8 cellular contexts compared by ENCODE assay signal in genomic region chr6:24431045-24431451, GRCh38. TPM values are rescaled to one million over a fixed set of nuclear protein-coding genes. Genes with fewer than 3 reads are reported as not detected.
A peak's percentile ranks its signal among the peaks of the same experiment; 100 is the strongest.
DNase-seq lines count a peak whose midpoint lies in the region; ATAC-seq, FAIRE-seq and TF ChIP-seq lines count a peak whose summit lies in the region.

No MANE protein-coding gene starts in this region.

- H3K9me1 ChIP-seq in IMR-90 (ENCODE audit: insufficient read depth, low read length) (peaks cover 4% of the 10 kb centered on the region), endothelial cell of umbilical vein (replicated peaks; ENCODE audit: control insufficient read depth, extremely low read depth, insufficient read depth, low read length) (no peaks in the 10 kb centered on the region)

- TF ChIP-seq POLR2A in IMR-90 (IDR thresholded peaks at IDR 0.05; ENCODE audit: low read depth, low read length) (no peak), endothelial cell of umbilical vein (IDR thresholded peaks at IDR 0.05; ENCODE audit: low read depth, low read length) (no peak)

- no peaks in the 10 kb centered on the region for H3K79me1 ChIP-seq in IMR-90 (ENCODE audit: low read depth in 1 of 2, low read length in 2 of 2)

- H2BK15ac ChIP-seq in IMR-90 (ENCODE audit: low read depth, low read length): no peak overlapping the region

- H4K5ac ChIP-seq in IMR-90 (ENCODE audit: low read depth, low read length): no peak overlapping the region

- no CpG with 5 or more reads among the region's 1 CpG for WGBS in IMR-90 (ENCODE audit: extremely low coverage in 2 of 2, insufficient read length in 1 of 2), 2 experiments

- H2AK9ac ChIP-seq in IMR-90 (replicated peaks; ENCODE audit: low read depth, low read length, poor library complexity): no peak overlapping the region

- dilution Hi-C loops in IMR-90 (cut with HindIII; ENCODE audit: low sequenced_read_pairs, unreplicated experiment): no loop called here
- dilution Hi-C loops in endothelial cell of umbilical vein (cut with MboI; ENCODE audit: extremely low pct_ligation_motif_present, low sequenced_read_pairs): no loop called here

- H3K27ac ChIP-seq in IMR-90 (ENCODE audit: insufficient read depth, low read length): no peak overlapping the region
- H3K27ac ChIP-seq in endothelial cell of umbilical vein (ENCODE audit: insufficient read depth, low read depth, low read length): no peak overlapping the region

- H2AFZ ChIP-seq in IMR-90 (replicated peaks; ENCODE audit: low read length, poor library complexity): no peak overlapping the region
- H2AFZ ChIP-seq in endothelial cell of umbilical vein (ENCODE audit: low read depth, low read length): no peak overlapping the region

- BruUV-seq in IMR-90 (replicated peaks; lab: Mats Ljungman, UMichigan) (no TSS peak), endothelial cell of umbilical vein (replicated peaks; lab: Mats Ljungman, UMichigan) (no TSS peak)

- H3K18ac ChIP-seq in IMR-90 (ENCODE audit: low read depth, low read length): no peak overlapping the region

- H4K20me1 ChIP-seq in IMR-90 (ENCODE audit: insufficient read depth, low read length) (no peaks in the 10 kb centered on the region), endothelial cell of umbilical vein (replicated peaks; ENCODE audit: control insufficient read depth, extremely low read depth, insufficient read depth, low read length) (no peaks in the 10 kb centered on the region)

- peak; percentile 54 for TF ChIP-seq RAD21 in IMR-90 (IDR thresholded peaks at IDR 0.05; ENCODE audit: low read length)

- H3K36me3 Mint-ChIP-seq in activated naive CD8-positive, alpha-beta T cell treated with anti-CD3 and anti-CD28 coated beads, Interleukin-2, amount 50 U/mL, for 24 hours (ENCODE audit: low read depth): peaks cover 2% of the 10 kb centered on the region
- H3K36me3 Mint-ChIP-seq in activated naive CD8-positive, alpha-beta T cell treated with anti-CD3 and anti-CD28 coated beads for 36 hours: peaks cover 5% of the 10 kb centered on the region
- H3K36me3 Mint-ChIP-seq in natural killer cell: peaks cover 7% of the 10 kb centered on the region

- H3K4me2 ChIP-seq in IMR-90 (ENCODE audit: low read depth, low read length): no peak overlapping the region
- no peak overlapping the region for H3K4me2 ChIP-seq in endothelial cell of umbilical vein (ENCODE audit: insufficient read depth, low read length)

- H3K56ac ChIP-seq in IMR-90 (ENCODE audit: extremely low read depth, insufficient read depth, low read length): no peak overlapping the region

- intact Hi-C loops in IMR-90 (cut with micrococcal nuclease) (loop anchor here (1.0 kb wide), 2 partner anchors 90 to 264 kb away; no protein-coding TSS in a partner anchor), endothelial cell of umbilical vein (cut with micrococcal nuclease) (loop anchor here (1.0 to 5.0 kb wide), 4 partner anchors 90 to 336 kb away; no protein-coding TSS in a partner anchor), natural killer cell (cut with micrococcal nuclease) (no loop called here)

- H2BK20ac ChIP-seq in IMR-90 (ENCODE audit: low read depth, low read length): no peak overlapping the region

- H3K9me3 Mint-ChIP-seq in activated naive CD8-positive, alpha-beta T cell treated with anti-CD3 and anti-CD28 coated beads, Interleukin-2, amount 50 U/mL, for 24 hours: no peaks in the 10 kb centered on the region
- no peaks in the 10 kb centered on the region for H3K9me3 Mint-ChIP-seq in activated naive CD8-positive, alpha-beta T cell treated with anti-CD3 and anti-CD28 coated beads for 36 hours
- H3K9me3 Mint-ChIP-seq in natural killer cell: no peaks in the 10 kb centered on the region

- no peaks in the 10 kb centered on the region for H3K36me3 ChIP-seq in IMR-90 (ENCODE audit: control insufficient read depth, insufficient read depth, low read length)
- no peaks in the 10 kb centered on the region for H3K36me3 ChIP-seq in endothelial cell of umbilical vein (ENCODE audit: control insufficient read depth in 2 of 2, extremely low read depth in 1 of 2, insufficient read depth in 2 of 2, low read length in 2 of 2)

- no peak overlapping the region for H4K8ac ChIP-seq in IMR-90 (ENCODE audit: low read depth in 2 of 2, low read length in 2 of 2)

- no peaks in the 10 kb centered on the region for H3K79me2 ChIP-seq in endothelial cell of umbilical vein (ENCODE audit: control insufficient read depth, insufficient read depth, low read length)

- DNase-seq in activated naive CD8-positive, alpha-beta T cell treated with anti-CD3 and anti-CD28 coated beads, Interleukin-2, amount 50 U/mL, for 24 hours: peak; percentile 5
- no peak for DNase-seq in activated naive CD8-positive, alpha-beta T cell treated with anti-CD3 and anti-CD28 coated beads for 36 hours
- DNase-seq in IMR-90 (peak; percentile 54), RKO (ENCODE audit: low spot score) (peak; percentile 66), endothelial cell of umbilical vein (ENCODE audit: low read depth, low spot score) (peak; percentile 55), natural killer cell (no peak)

- H3K9me3 ChIP-seq in IMR-90 (ENCODE audit: control insufficient read depth, insufficient read depth, low read length) (no peaks in the 10 kb centered on the region), endothelial cell of umbilical vein (replicated peaks; ENCODE audit: control insufficient read depth, insufficient read depth, low read length) (no peaks in the 10 kb centered on the region)

- CTCF ChIA-PET in IMR-90 (lab: Yijun Ruan, JAX): interaction anchor here (0.8 to 1.7 kb wide), 4 partner anchors 8 to 90 kb away, joined by 3 to 7 read pairs (median 4); no protein-coding TSS in a partner anchor
- CTCF ChIA-PET in endothelial cell of umbilical vein (lab: Charles Lee): interaction anchor here (0.7 to 1.7 kb wide), 9 partner anchors 9 to 587 kb away, joined by 3 to 10 read pairs (median 3); no protein-coding TSS in a partner anchor

- no peak overlapping the region for H3K4ac ChIP-seq in IMR-90 (ENCODE audit: low read depth, low read length)

- H2BK120ac ChIP-seq in IMR-90 (ENCODE audit: low read depth, low read length): no peak overlapping the region

- ATAC-seq in activated naive CD8-positive, alpha-beta T cell treated with anti-CD3 and anti-CD28 coated beads, Interleukin-2, amount 50 U/mL, for 24 hours: no peak
- ATAC-seq in IMR-90 (ENCODE audit: low read depth): peak; percentile 67
- peak; percentile 44 to 70 (median 60) for ATAC-seq in natural killer cell
- ATAC-seq in HG02870 (IDR thresholded peaks at IDR 0.05; ENCODE audit: unreplicated experiment): no peak
- ATAC-seq in HG02970 (IDR thresholded peaks at IDR 0.05; ENCODE audit: low FRiP score, unreplicated experiment): no peak

- H3K9ac ChIP-seq in IMR-90 (ENCODE audit: low read depth, low read length) (no peak overlapping the region), endothelial cell of umbilical vein (replicated peaks; ENCODE audit: extremely low read depth, insufficient read depth, low read length) (no peak overlapping the region)

- H3K4me3 ChIP-seq in IMR-90 (ENCODE audit: insufficient read depth, low read depth, low read length): no peak overlapping the region
- H3K4me3 ChIP-seq in endothelial cell of umbilical vein (replicated peaks in 1 of 3; ENCODE audit: insufficient read depth in 1 of 3, low read depth in 1 of 3, low read length in 3 of 3): no peak overlapping the region

- in situ Hi-C loops in IMR-90 (cut with MboI; ENCODE audit: low sequenced_read_pairs): loop anchor here (10.0 kb wide), 1 partner anchor 264 kb away; no protein-coding TSS in a partner anchor

- no peaks in the 10 kb centered on the region for H3K27me3 Mint-ChIP-seq in activated naive CD8-positive, alpha-beta T cell treated with anti-CD3 and anti-CD28 coated beads, Interleukin-2, amount 50 U/mL, for 24 hours
- H3K27me3 Mint-ChIP-seq in activated naive CD8-positive, alpha-beta T cell treated with anti-CD3 and anti-CD28 coated beads for 36 hours: no peaks in the 10 kb centered on the region
- no peaks in the 10 kb centered on the region for H3K27me3 Mint-ChIP-seq in natural killer cell (ENCODE audit: low read depth in 2 of 2)

- peaks cover 3% of the 10 kb centered on the region; the same call in 1 of the 2 replicates for H3K4me1 ChIP-seq in IMR-90 (ENCODE audit: control insufficient read depth, insufficient read depth, low read length)
- H3K4me1 ChIP-seq in endothelial cell of umbilical vein (ENCODE audit: control insufficient read depth, extremely low read depth, insufficient read depth, low read length): no peaks in the 10 kb centered on the region

- POLR2A ChIA-PET in IMR-90 (lab: Charles Lee; ENCODE audit: unreplicated experiment) (no interaction called here), endothelial cell of umbilical vein (lab: Charles Lee) (no interaction called here)

- H2AK5ac ChIP-seq in IMR-90 (ENCODE audit: low read depth, low read length): no peak overlapping the region

- H3K27ac Mint-ChIP-seq in activated naive CD8-positive, alpha-beta T cell treated with anti-CD3 and anti-CD28 coated beads, Interleukin-2, amount 50 U/mL, for 24 hours: no peak overlapping the region
- no peak overlapping the region for H3K27ac Mint-ChIP-seq in activated naive CD8-positive, alpha-beta T cell treated with anti-CD3 and anti-CD28 coated beads for 36 hours
- H3K27ac Mint-ChIP-seq in natural killer cell: no peak overlapping the region

- no peak overlapping the region for H4K91ac ChIP-seq in IMR-90 (ENCODE audit: insufficient read depth, low read depth, low read length)

- TF ChIP-seq CTCF in IMR-90 (conservative IDR thresholded peaks at IDR 0.05; ENCODE audit: low read depth, low read length) (peak; percentile 63), endothelial cell of umbilical vein (IDR thresholded peaks at IDR 0.05; ENCODE audit: extremely low read depth in 1 of 2, insufficient read depth in 1 of 2, low read depth in 1 of 2, low read length in 2 of 2) (peak; percentile 50 to 60), natural killer cell (IDR thresholded peaks at IDR 0.05) (peak; percentile 76)

- H3K27me3 ChIP-seq in IMR-90 (ENCODE audit: control insufficient read depth, insufficient read depth, low read length): no peaks in the 10 kb centered on the region
- H3K27me3 ChIP-seq in endothelial cell of umbilical vein (ENCODE audit: control insufficient read depth in 2 of 2, insufficient read depth in 2 of 2, low read length in 2 of 2): no peaks in the 10 kb centered on the region

- no peak overlapping the region for H3K4me3 Mint-ChIP-seq in activated naive CD8-positive, alpha-beta T cell treated with anti-CD3 and anti-CD28 coated beads, Interleukin-2, amount 50 U/mL, for 24 hours
- no peak overlapping the region for H3K4me3 Mint-ChIP-seq in activated naive CD8-positive, alpha-beta T cell treated with anti-CD3 and anti-CD28 coated beads for 36 hours
- H3K4me3 Mint-ChIP-seq in natural killer cell: no peak overlapping the region

- peak; percentile 71 for FAIRE-seq in endothelial cell of umbilical vein (lab: Jason Lieb, UNC)

- no peak overlapping the region for H3K14ac ChIP-seq in IMR-90 (replicated peaks; ENCODE audit: low read depth, low read length)

- H3K4me1 Mint-ChIP-seq in activated naive CD8-positive, alpha-beta T cell treated with anti-CD3 and anti-CD28 coated beads, Interleukin-2, amount 50 U/mL, for 24 hours: no peaks in the 10 kb centered on the region
- H3K4me1 Mint-ChIP-seq in activated naive CD8-positive, alpha-beta T cell treated with anti-CD3 and anti-CD28 coated beads for 36 hours: no peaks in the 10 kb centered on the region
- no peaks in the 10 kb centered on the region for H3K4me1 Mint-ChIP-seq in natural killer cell

- H3K23ac ChIP-seq in IMR-90 (ENCODE audit: low read depth, low read length): no peak overlapping the region

- no peak overlapping the region for H2BK5ac ChIP-seq in IMR-90 (ENCODE audit: low read depth, low read length, poor library complexity, severe bottlenecking)

RNA-seq across cellular contexts. Expression of gene MRS2, which starts 28.3 kb away (rescaled TPM):
- 10 to 100 TPM; 28.1 to 29.2 TPM for total RNA-seq in activated naive CD8-positive, alpha-beta T cell treated with anti-CD3 and anti-CD28 coated beads for 36 hours
- 8.8 and 16.9 TPM in 2 replicates for total RNA-seq in IMR-90 (2012; rRNA removed)
- polyA plus RNA-seq in IMR-90 (2012; rRNA removed): 8.7 and 11.1 TPM in 2 replicates
- 3.1 and 4.6 TPM in 2 replicates for polyA plus RNA-seq in IMR-90 (2012; cell fraction: cytosol; rRNA removed)
- polyA plus RNA-seq in IMR-90 (2012; cell fraction: nucleus; rRNA removed; ENCODE audit: low replicate concordance): 8.2 and 13.5 TPM in 2 replicates
- 17.2 and 21.1 TPM in 2 replicates for total RNA-seq in endothelial cell of umbilical vein
- 11.6 and 12.1 TPM in 2 replicates for polyA plus RNA-seq in endothelial cell of umbilical vein
- 9.1 and 9.4 TPM in 2 replicates for polyA plus RNA-seq in endothelial cell of umbilical vein (2011; cell fraction: cytosol; rRNA removed)
- 12.1 and 14.8 TPM in 2 replicates for polyA plus RNA-seq in endothelial cell of umbilical vein (2011; cell fraction: nucleus; rRNA removed)
- polyA plus RNA-seq in endothelial cell of umbilical vein (2012): 13.8 and 17.6 TPM in 2 replicates
- 9.8 and 11.1 TPM in 2 replicates for polyA minus RNA-seq in endothelial cell of umbilical vein
- polyA minus RNA-seq in endothelial cell of umbilical vein (2011; cell fraction: cytosol; rRNA and poly(A)+ RNA removed): 25.1 TPM
- polyA minus RNA-seq in endothelial cell of umbilical vein (2011; cell fraction: nucleus; rRNA and poly(A)+ RNA removed): 6.1 and 6.8 TPM in 2 replicates
- 10 to 100 TPM in 2 of 3 donors, 1 to 10 TPM in 1; 9.0 to 12.8 (median 10.8) TPM for total RNA-seq in natural killer cell

RNA-seq across cellular contexts. Expression of gene GPLD1, which starts 58.3 kb away (rescaled TPM):
- 1 to 10 TPM in 1 of 2 experiments, under 1 TPM in 1; 0.74 to 1.1 TPM for total RNA-seq in activated naive CD8-positive, alpha-beta T cell treated with anti-CD3 and anti-CD28 coated beads for 36 hours
- total RNA-seq in IMR-90 (2012; rRNA removed) (0.18 and 0.28 TPM in 2 replicates), endothelial cell of umbilical vein (0.53 TPM in 1 of 2 replicates, not detected in the other), natural killer cell (1 to 10 TPM in 1 of 3 donors, under 1 TPM in 2; 0.86 to 1.3 (median 0.88) TPM)
- polyA plus RNA-seq in IMR-90 (2012; rRNA removed) (0.05 and 0.11 TPM in 2 replicates), endothelial cell of umbilical vein (0.03 and 0.08 TPM in 2 replicates)
- polyA plus RNA-seq in IMR-90 (2012; cell fraction: cytosol; rRNA removed): 0.05 and 0.21 TPM in 2 replicates
- polyA plus RNA-seq in IMR-90 (2012; cell fraction: nucleus; rRNA removed; ENCODE audit: low replicate concordance): 0.11 and 0.12 TPM in 2 replicates
- polyA plus RNA-seq in endothelial cell of umbilical vein (2011; cell fraction: cytosol; rRNA removed): 0.04 and 0.05 TPM in 2 replicates
- 0.17 and 0.28 TPM in 2 replicates for polyA plus RNA-seq in endothelial cell of umbilical vein (2011; cell fraction: nucleus; rRNA removed)
- polyA plus RNA-seq in endothelial cell of umbilical vein (2012): 0.12 TPM in 1 of 2 replicates, not detected in the other
- polyA minus RNA-seq in endothelial cell of umbilical vein: 0.36 TPM in 1 of 2 replicates, not detected in the other
- polyA minus RNA-seq in endothelial cell of umbilical vein (2011; cell fraction: cytosol; rRNA and poly(A)+ RNA removed): 0.82 TPM
- polyA minus RNA-seq in endothelial cell of umbilical vein (2011; cell fraction: nucleus; rRNA and poly(A)+ RNA removed): not detected in 2 replicates

Comparison
In these comparisons a context has a peak if more than half of its experiments do, and no peak if none do; other contexts are left out.
1. DNase-seq: peak in activated naive CD8-positive, alpha-beta T cell treated with anti-CD3 and anti-CD28 coated beads, Interleukin-2, amount 50 U/mL, for 24 hours (single experiment), IMR-90 (single experiment), RKO (single experiment) and endothelial cell of umbilical vein (single experiment); none in activated naive CD8-positive, alpha-beta T cell treated with anti-CD3 and anti-CD28 coated beads for 36 hours (single experiment) and natural killer cell (single experiment).
2. ATAC-seq: peak in IMR-90 (single experiment) and natural killer cell (3 of 3); none in activated naive CD8-positive, alpha-beta T cell treated with anti-CD3 and anti-CD28 coated beads, Interleukin-2, amount 50 U/mL, for 24 hours (single experiment), HG02870 (single experiment) and HG02970 (single experiment).
3. Peak in every context shown above with its lines, with median percentiles within 50 percentile points of each other: CTCF ChIP-seq.